In the genomic region with DNA sequence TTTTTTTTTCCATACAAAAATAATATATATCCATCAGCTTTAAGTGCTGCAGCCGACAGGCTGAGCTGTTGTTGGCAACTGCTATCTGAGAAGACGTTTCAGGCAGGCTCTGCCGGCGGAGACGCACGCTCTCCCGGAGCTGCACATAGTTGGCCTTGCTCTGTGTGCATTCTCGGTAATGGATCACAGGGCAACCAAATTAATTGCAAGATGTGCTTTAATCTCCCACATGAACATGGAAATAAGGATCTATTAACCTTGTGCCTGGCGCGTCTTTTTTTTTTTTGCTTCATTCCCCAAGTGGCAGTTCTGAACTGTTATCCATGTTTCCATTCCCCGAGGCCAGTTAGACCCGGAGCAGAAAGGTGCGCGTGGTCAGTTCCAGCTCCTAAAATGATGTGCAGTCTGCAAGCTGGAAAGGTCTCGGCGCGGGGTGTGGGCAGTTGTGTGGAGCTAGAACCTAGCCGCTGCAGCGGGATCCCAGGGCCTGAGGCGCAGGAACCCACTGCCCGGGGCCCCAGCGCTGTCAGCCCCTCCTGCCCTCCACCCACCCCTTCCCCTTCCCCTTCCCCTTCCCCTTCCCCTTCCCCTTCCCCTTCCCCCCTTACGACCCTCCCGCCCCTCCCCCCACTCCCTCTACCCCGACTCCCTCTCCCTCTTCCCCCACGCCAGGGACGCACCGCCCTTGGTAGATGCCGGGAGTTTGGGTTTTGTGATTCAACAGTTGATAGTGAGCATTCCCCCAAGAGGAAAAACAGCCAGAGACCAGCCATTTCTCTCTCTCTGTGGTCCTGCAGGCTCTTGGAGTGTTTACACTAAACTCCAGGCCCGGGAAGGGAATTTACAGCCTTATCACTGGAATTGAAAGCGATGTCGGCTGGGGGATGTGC, we compare ENCODE assay signal across 12 cellular contexts.
DNase-seq lines count a peak whose midpoint lies in the region; ATAC-seq and TF ChIP-seq lines count a peak whose summit lies in the region.
"Had no signal": no experiment of that assay in that cellular context is flagged by ENCODE, and none has a peak within 500 bp of the region (broad histone marks: within the 10 kb centered on the region; RNA-seq: fewer than 3 reads in every experiment).

No MANE protein-coding gene starts in this region.

- ATAC-seq in GM18867 (IDR thresholded peaks at IDR 0.05; ENCODE audit: unreplicated experiment), result no peak
- no peak for ATAC-seq in GM18511 (IDR thresholded peaks at IDR 0.05; ENCODE audit: unreplicated experiment)
- no peak for ATAC-seq in HG03280 (IDR thresholded peaks at IDR 0.05; ENCODE audit: unreplicated experiment)

- peaks cover 37% of the 10 kb centered on the region for H3K4me1 Mint-ChIP-seq in nephron progenitor cell

- H3K27me3 Mint-ChIP-seq in nephron progenitor cell (ENCODE audit: low read depth, poor library complexity), result peaks cover 17% of the 10 kb centered on the region

- no peaks in the 10 kb centered on the region for H3K36me3 Mint-ChIP-seq in nephron progenitor cell (ENCODE audit: low read depth)

- peak overlapping the region; percentile 85 for H3K27ac Mint-ChIP-seq in nephron progenitor cell
- H3K27ac Mint-ChIP-seq: activated T-helper 1 cell treated with anti-CD3 and anti-CD28 coated beads, Interleukin-12 subunit alpha, Interleukin-12 subunit beta, Interleukin-2, Interleukin-4 antibody, amounts not matched to agents 30 ng/mL and 10 ng/mL and 1 ng/mL, durations not matched to agents 14 hours and 24 hours and 36 hours; CD4-positive, alpha-beta T cell had no signal

- H3K9me3 Mint-ChIP-seq in nephron progenitor cell, result peaks cover 8% of the 10 kb centered on the region
- H3K9me3 Mint-ChIP-seq: activated T-helper 1 cell treated with anti-CD3 and anti-CD28 coated beads, Interleukin-12 subunit alpha, Interleukin-12 subunit beta, Interleukin-2, Interleukin-4 antibody, amounts not matched to agents 30 ng/mL and 10 ng/mL and 1 ng/mL, durations not matched to agents 14 hours and 24 hours and 36 hours; CD4-positive, alpha-beta T cell had no signal

- H3K4me3 Mint-ChIP-seq in nephron progenitor cell, result peak overlapping the region; percentile 85
- H3K4me3 Mint-ChIP-seq: activated T-helper 1 cell treated with anti-CD3 and anti-CD28 coated beads, Interleukin-12 subunit alpha, Interleukin-12 subunit beta, Interleukin-2, Interleukin-4 antibody, amounts not matched to agents 30 ng/mL and 10 ng/mL and 1 ng/mL, durations not matched to agents 14 hours and 24 hours and 36 hours; CD4-positive, alpha-beta T cell had no signal

- H3K4me3 ChIP-seq in fibroblast of villous mesenchyme (ENCODE audit: low read depth, low read length), result peak overlapping the region; percentile 44
- H3K4me3 ChIP-seq: prostate gland had no signal

- DNase-seq in AG08395 (ENCODE audit: low spot score) (peak; percentile 7), NCI-H2227 (lab: John Stamatoyannopoulos, UW; ENCODE audit: unreplicated experiment) (peak; percentile 43), fibroblast of villous mesenchyme (ENCODE audit: low read depth) (peak; percentile 71), nephron progenitor cell (peak; percentile 48), T-helper 9 cell (no peak)
- DNase-seq: CD4-positive, alpha-beta T cell; SW 1271 had no signal

- TF ChIP-seq CTCF in fibroblast of villous mesenchyme (IDR thresholded peaks at IDR 0.05; ENCODE audit: insufficient read depth, low read depth, low read length), result no peak
- TF ChIP-seq CTCF in nephron progenitor cell (IDR thresholded peaks at IDR 0.05), result no peak
